ENCODE assay signal across 10 cellular contexts in genomic region chr6:106114492-106114891, GRCh38. TPM values are rescaled to one million over a fixed set of nuclear protein-coding genes. Genes with fewer than 3 reads are reported as not detected.
DNase-seq lines count a peak whose midpoint lies in the region; ATAC-seq and TF ChIP-seq lines count a peak whose summit lies in the region.
"Had no signal": no experiment of that assay in that cellular context is flagged by ENCODE, and none has a peak within 500 bp of the region (broad histone marks: within the 10 kb centered on the region; RNA-seq: fewer than 3 reads in every experiment).

No MANE protein-coding gene starts in this region.

- H3K4me3 Mint-ChIP-seq in CD4-positive, alpha-beta T cell: peak overlapping the region; percentile 64

- ATAC-seq in CD4-positive, alpha-beta T cell (ENCODE audit: poor library complexity): no peak
- ATAC-seq in GM19463 (IDR thresholded peaks at IDR 0.05; ENCODE audit: unreplicated experiment) (peak; percentile 90), HG03354 (IDR thresholded peaks at IDR 0.05; ENCODE audit: poor library complexity, severe bottlenecking, unreplicated experiment) (peak; percentile 84), gastrocnemius medialis (no peak)

- peaks cover 3% of the 10 kb centered on the region for H3K36me3 Mint-ChIP-seq in CD4-positive, alpha-beta T cell (ENCODE audit: low read depth)

- no peak for TF ChIP-seq POLR2A in gastrocnemius medialis (IDR thresholded peaks at IDR 0.05)

- H3K27ac ChIP-seq in CD4-positive, alpha-beta T cell (ENCODE audit: low read depth, low read length): no peak overlapping the region
- no peak overlapping the region for H3K27ac ChIP-seq in gastrocnemius medialis
- H3K27ac ChIP-seq: C4-2B had no signal

- intact Hi-C loops in CD4-positive, alpha-beta T cell (cut with DNase I, micrococcal nuclease): no loop called here
- intact Hi-C loops in gastrocnemius medialis (cut with DNase I; ENCODE audit: low total_unique reads): no loop called here

- DNase-seq in CD4-positive, alpha-beta T cell: no peak
- peak; percentile 66 for DNase-seq in activated T-helper 9 cell treated with anti-CD3 and anti-CD28 coated beads, Interleukin-2, amount 50 U/mL, for 16 hours (ENCODE audit: low read depth)
- no peak for DNase-seq in COLO829 (ENCODE audit: low spot score)
- no peak for DNase-seq in NCI-H1105 (lab: John Stamatoyannopoulos, UW)
- DNase-seq in retina: no peak
- DNase-seq in gastrocnemius medialis: no peak
- DNase-seq: NCI-H187 treated with DMSO at 0.1 percent for 48 hours had no signal

- H3K4me1 ChIP-seq in gastrocnemius medialis: peaks cover 0 to 3% of the 10 kb centered on the region in 2 donors

- H3K27me3 Mint-ChIP-seq in CD4-positive, alpha-beta T cell: peaks cover 5% of the 10 kb centered on the region

- H3K27me3 ChIP-seq in CD4-positive, alpha-beta T cell (ENCODE audit: control insufficient read depth, insufficient read depth, low read length): no peaks in the 10 kb centered on the region
- H3K27me3 ChIP-seq in gastrocnemius medialis: no peaks in the 10 kb centered on the region

- H3K9me3 Mint-ChIP-seq in CD4-positive, alpha-beta T cell: no peaks in the 10 kb centered on the region

- H3K4me3 ChIP-seq in gastrocnemius medialis: no peak overlapping the region

- H3K9me3 ChIP-seq in CD4-positive, alpha-beta T cell (ENCODE audit: control insufficient read depth, low read length): no peaks in the 10 kb centered on the region
- no peaks in the 10 kb centered on the region for H3K9me3 ChIP-seq in gastrocnemius medialis

- CTCF ChIA-PET in CD4-positive, alpha-beta T cell (lab: Charles Lee): no interaction called here

- H3K4me1 Mint-ChIP-seq in CD4-positive, alpha-beta T cell (ENCODE audit: low read depth): peaks cover 85% of the 10 kb centered on the region

- H3K36me3 ChIP-seq in gastrocnemius medialis: no peaks in the 10 kb centered on the region

- no peak for TF ChIP-seq CTCF in CD4-positive, alpha-beta T cell (IDR thresholded peaks at IDR 0.05)
- TF ChIP-seq CTCF in gastrocnemius medialis (IDR thresholded peaks at IDR 0.05 in 4 of 5, conservative IDR thresholded peaks at IDR 0.05 in 1 of 5): no peak

- in situ Hi-C loops in gastrocnemius medialis (cut with MboI; ENCODE audit: low sequenced_read_pairs in 4 of 4): no loop called here

- POLR2A ChIA-PET in CD4-positive, alpha-beta T cell (lab: Charles Lee): interaction anchor here (1.0 to 8.4 kb wide), 3 partner anchors 16 to 124 kb away, joined by 3 to 92 read pairs (median 4); no protein-coding TSS in a partner anchor

- peak overlapping the region; percentile 80 for H3K27ac Mint-ChIP-seq in CD4-positive, alpha-beta T cell

RNA-seq across cellular contexts. Expression of gene PRDM1, which starts 28.4 kb away (rescaled TPM):
- 10 to 100 TPM; 69.9 to 83.4 TPM for total RNA-seq in CD4-positive, alpha-beta T cell
- total RNA-seq in gastrocnemius medialis: 1 to 10 TPM; 1.6 to 2.4 (median 1.9) TPM

Comparison
In these comparisons a context has a peak if more than half of its experiments do, and no peak if none do; other contexts are left out.
1. ATAC-seq: peak in GM19463 (single experiment) and HG03354 (single experiment); none in CD4-positive, alpha-beta T cell (single experiment) and gastrocnemius medialis (0 of 2).
2. RNA of gene PRDM1, which starts 28.4 kb away (total RNA-seq): 69.9 to 83.4 TPM in CD4-positive, alpha-beta T cell; 1.6 to 2.4 TPM in gastrocnemius medialis; every median in the first group is over 10 times any median in the second.